ENCODE assay signal across 8 cellular contexts in genomic region chr22:24650884-24651283, GRCh38. TPM values are rescaled to one million over a fixed set of nuclear protein-coding genes. Genes with fewer than 3 reads are reported as not detected.
DNase-seq lines count a peak whose midpoint lies in the region; ATAC-seq and TF ChIP-seq lines count a peak whose summit lies in the region.
"Not testable (repeated sequence)": the region's sequence is repeated elsewhere in the genome, so short reads cannot be mapped to it uniquely, and the experiment has no call there.

No MANE protein-coding gene starts in this region.

- H3K4me1 ChIP-seq in CD4-positive, alpha-beta memory T cell (ENCODE audit: insufficient read depth, low read length); esophagus muscularis mucosa; lung (ENCODE audit: control insufficient read depth in 2 of 2, insufficient read depth in 2 of 2, low read length in 2 of 2): not testable (repeated sequence)

- H3K4me1 Mint-ChIP-seq in CD4-positive, alpha-beta memory T cell = not testable (repeated sequence)

- TF ChIP-seq EP300 in esophagus muscularis mucosa (IDR thresholded peaks at IDR 0.05) = not testable (repeated sequence)

- not testable (repeated sequence) for H3K4me3 ChIP-seq in CD4-positive, alpha-beta memory T cell (ENCODE audit: low read length in 2 of 2); esophagus muscularis mucosa; lung

- not testable (repeated sequence) for H3K36me3 Mint-ChIP-seq in CD4-positive, alpha-beta memory T cell

- CTCF ChIA-PET in CD4-positive, alpha-beta memory T cell (lab: Charles Lee; ENCODE audit: partially characterized antibody) = not testable (repeated sequence)

- not testable (repeated sequence) for H3K9me3 ChIP-seq in CD4-positive, alpha-beta memory T cell (ENCODE audit: control insufficient read depth in 1 of 2, low read length in 2 of 2); esophagus muscularis mucosa; lung (ENCODE audit: control insufficient read depth in 2 of 2, insufficient read depth in 1 of 2, low read length in 1 of 2)

- not testable (repeated sequence) for H3K27ac ChIP-seq in CD4-positive, alpha-beta memory T cell (ENCODE audit: low read depth, low read length); esophagus muscularis mucosa (replicated peaks in 1 of 4); lung (ENCODE audit: low read depth in 1 of 2, low read length in 1 of 2)

- intact Hi-C loops in CD4-positive, alpha-beta memory T cell (cut with micrococcal nuclease); esophagus muscularis mucosa (cut with DNase I): not testable (repeated sequence)

- not testable (repeated sequence) for H3K36me3 ChIP-seq in CD4-positive, alpha-beta memory T cell (ENCODE audit: insufficient read depth, low read length); esophagus muscularis mucosa; lung (ENCODE audit: control insufficient read depth in 2 of 2, insufficient read depth in 2 of 2, low read length in 2 of 2)

- ATAC-seq in lung (ENCODE audit: insufficient read depth, low FRiP score) = not testable (repeated sequence)

- H3K4me3 Mint-ChIP-seq in CD4-positive, alpha-beta memory T cell = not testable (repeated sequence)

- H3K27me3 ChIP-seq in CD4-positive, alpha-beta memory T cell (ENCODE audit: insufficient read depth, low read length); esophagus muscularis mucosa; lung (ENCODE audit: control insufficient read depth, insufficient read depth): not testable (repeated sequence)

- peak in 2 of 3 experiments; percentile 18 to 30 for TF ChIP-seq CTCF in esophagus muscularis mucosa (IDR thresholded peaks at IDR 0.05)
- not testable (repeated sequence) for TF ChIP-seq CTCF in lung (IDR thresholded peaks at IDR 0.05; ENCODE audit: control extremely low read depth, extremely low read depth)

- TF ChIP-seq POLR2A in esophagus muscularis mucosa (IDR thresholded peaks at IDR 0.05; ENCODE audit: low read depth) = not testable (repeated sequence)

- not testable (repeated sequence) for H3K27ac Mint-ChIP-seq in CD4-positive, alpha-beta memory T cell

- H3K9me3 Mint-ChIP-seq in CD4-positive, alpha-beta memory T cell = not testable (repeated sequence)

- POLR2A ChIA-PET in CD4-positive, alpha-beta memory T cell (lab: Charles Lee; ENCODE audit: partially characterized antibody) = not testable (repeated sequence)

- not testable (repeated sequence) for H3K27me3 Mint-ChIP-seq in CD4-positive, alpha-beta memory T cell

- no CpG with 5 or more reads among the region's 10 CpGs for WGBS in esophagus muscularis mucosa
- WGBS in lung, 2 donors = no CpG with 5 or more reads among the region's 10 CpGs

- peak; percentile 27 to 56 (median 39) for DNase-seq in CD4-positive, alpha-beta memory T cell
- DNase-seq in T follicular helper cell (ENCODE audit: low read depth) (peak; percentile 18), lung (ENCODE audit: low spot score) (peak; percentile 69)
- DNase-seq in activated CD8-positive, alpha-beta memory T cell treated with anti-CD3 and anti-CD28 coated beads for 1 hour (ENCODE audit: extremely low read depth in 1 of 2, low read depth in 1 of 2) = peak; percentile 1 to 24
- peak; percentile 38 for DNase-seq in activated gamma-delta T cell treated with anti-CD3 and anti-CD28 coated beads, Interleukin-2, amount 50 U/mL, for 16 hours (ENCODE audit: low read depth)
- DNase-seq in esophagus muscularis mucosa (ENCODE audit: extremely low spot score) = not testable (repeated sequence)
- peak; percentile 72 for DNase-seq in stimulated activated CD4-positive, alpha-beta T cell treated with anti-CD3 and anti-CD28 coated beads, Interleukin-15, amount 100 ng/mL, for 24 hours
- DNase-seq in stimulated activated CD8-positive, alpha-beta memory T cell treated with anti-CD3 and anti-CD28 coated beads, Interleukin-7, amount 100 ng/mL, for 1 hour (ENCODE audit: low read depth in 2 of 2) = peak; percentile 1 to 6

RNA-seq across cellular contexts. Expression of gene GGT1, which starts 47.9 kb away (rescaled TPM):
- 10 to 100 TPM; 27.1 to 28.3 TPM for total RNA-seq in CD4-positive, alpha-beta memory T cell
- 10 to 100 TPM; 11.9 to 18.1 TPM for polyA plus RNA-seq in CD4-positive, alpha-beta memory T cell
- total RNA-seq in esophagus muscularis mucosa = 1 to 10 TPM; 2.1 to 5.0 (median 3.1) TPM
- total RNA-seq in lung = 10 to 100 TPM; 31.8 to 69.7 TPM
- 100 to 1,000 TPM in 1 of 2 donors, 10 to 100 TPM in 1; 36.1 to 162 TPM for polyA plus RNA-seq in lung

RNA-seq across cellular contexts. Expression of gene LRRC75B, which starts 58.0 kb away (rescaled TPM):
- total RNA-seq in CD4-positive, alpha-beta memory T cell = under 1 TPM in 1 of 2 experiments, not detected in 1; 0.19 TPM
- under 1 TPM in 1 of 2 donors, not detected in 1; 0.40 TPM for polyA plus RNA-seq in CD4-positive, alpha-beta memory T cell
- total RNA-seq in esophagus muscularis mucosa (10 to 100 TPM; 11.3 to 22.1 (median 18.1) TPM), lung (10 to 100 TPM in 1 of 2 donors, 1 to 10 TPM in 1; 8.9 to 17.9 TPM)
- polyA plus RNA-seq in lung = 10 to 100 TPM in 1 of 2 donors, 1 to 10 TPM in 1; 4.4 to 13.3 TPM

Comparison
In these comparisons a context has a peak if more than half of its experiments do, and no peak if none do; other contexts are left out.
1. RNA of gene GGT1, which starts 47.9 kb away (total RNA-seq): 31.8 to 69.7 TPM in lung and 27.1 to 28.3 TPM in CD4-positive, alpha-beta memory T cell; 2.1 to 5.0 TPM in esophagus muscularis mucosa; every median in the first group is over 4 times any median in the second.
2. RNA of gene LRRC75B, which starts 58.0 kb away (total RNA-seq): 11.3 to 22.1 TPM in esophagus muscularis mucosa and 8.9 to 17.9 TPM in lung; 0.19 TPM in CD4-positive, alpha-beta memory T cell; every median in the first group is over 4 times any median in the second.